In the genomic region with DNA sequence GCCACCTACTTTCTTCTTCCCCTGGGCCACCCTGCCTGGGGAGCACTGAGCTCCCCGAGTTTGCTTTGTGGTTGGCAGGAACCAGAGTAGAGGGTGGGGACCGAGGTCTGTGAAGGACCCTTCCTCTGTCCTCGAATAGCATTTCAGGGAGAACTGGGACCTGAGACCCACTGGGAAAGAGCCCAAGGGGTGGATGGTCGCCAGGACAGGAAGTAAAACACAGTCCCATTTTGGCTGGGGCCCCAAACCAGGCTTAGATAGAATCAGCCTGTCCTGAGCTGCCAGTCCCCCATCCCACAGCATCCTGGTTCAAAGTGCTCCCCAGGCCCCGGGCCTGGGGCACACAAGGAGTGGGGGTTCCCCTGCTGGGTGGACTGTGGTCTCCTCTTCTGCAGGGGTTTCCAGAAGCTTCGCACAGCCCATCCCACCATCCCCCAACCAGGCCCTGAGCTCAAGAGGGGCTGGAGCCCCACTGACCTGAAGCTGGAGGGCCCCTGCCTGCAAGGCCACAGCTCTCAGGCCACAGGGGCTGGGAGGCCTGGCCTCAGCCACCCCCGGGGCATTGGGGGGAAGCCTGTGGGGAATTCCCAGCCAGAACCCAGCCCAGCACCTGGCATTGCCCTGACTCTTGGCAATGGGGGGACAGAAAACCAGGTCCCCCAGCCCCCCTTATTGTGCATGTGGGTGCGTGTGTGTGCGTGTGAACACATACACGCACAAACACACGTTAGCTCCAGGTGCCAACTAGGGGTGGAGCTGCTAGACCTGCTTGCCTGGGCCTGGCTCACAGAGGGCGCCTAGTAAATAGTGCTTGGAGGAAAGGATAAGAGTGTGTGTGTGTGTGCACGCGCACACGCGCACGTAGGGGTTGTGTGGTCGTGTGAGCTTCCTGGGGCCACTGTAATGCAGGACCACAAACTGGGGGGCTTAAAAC, we compare ENCODE assay signal across 8 cellular contexts. TPM values are rescaled to one million over a fixed set of nuclear protein-coding genes. Genes with fewer than 3 reads are reported as not detected.
DNase-seq lines count a peak whose midpoint lies in the region; ATAC-seq and TF ChIP-seq lines count a peak whose summit lies in the region.

No MANE protein-coding gene starts in this region.

- H3K4me3 ChIP-seq in HUES48 (ENCODE audit: low read depth, low read length) (no peak overlapping the region), iPS-20b (ENCODE audit: low read length) (peak overlapping the region; percentile 63; the same call in 1 of the 2 replicates), brain microvascular endothelial cell (ENCODE audit: low read depth, low read length) (no peak overlapping the region)

- H3K27me3 ChIP-seq in HUES48 (ENCODE audit: control insufficient read depth, insufficient read depth, low read length): no peaks in the 10 kb centered on the region
- no peaks in the 10 kb centered on the region for H3K27me3 ChIP-seq in iPS-20b (ENCODE audit: insufficient read depth, low read length)
- H3K27me3 ChIP-seq in brain microvascular endothelial cell (replicated peaks): no peaks in the 10 kb centered on the region

- H3K36me3 Mint-ChIP-seq in CD14-positive monocyte: peaks cover 1 to 7% of the 10 kb centered on the region in 2 donors
- peaks cover 43% of the 10 kb centered on the region for H3K36me3 Mint-ChIP-seq in activated T-helper 17 cell treated with anti-CD3 and anti-CD28 coated beads, Interleukin-2, amount 50 U/mL, for 72 hours (ENCODE audit: low read depth)

- no peaks in the 10 kb centered on the region for H3K9me3 Mint-ChIP-seq in CD14-positive monocyte
- H3K9me3 Mint-ChIP-seq in activated T-helper 17 cell treated with anti-CD3 and anti-CD28 coated beads, Interleukin-2, amount 50 U/mL, for 72 hours: no peaks in the 10 kb centered on the region
- H3K9me3 Mint-ChIP-seq in stimulated activated naive CD8-positive, alpha-beta T cell treated with anti-CD3 and anti-CD28 coated beads, Interleukin-15, amount 100 ng/mL, for 72 hours: no peaks in the 10 kb centered on the region

- intact Hi-C loops in CD14-positive monocyte (cut with micrococcal nuclease): loop anchor here in 1 of 2 donors (2.0 kb wide), 2 partner anchors 17 to 43 kb away; no protein-coding TSS in a partner anchor

- H3K9ac ChIP-seq in HUES48 (ENCODE audit: low read depth, low read length) (no peak overlapping the region), iPS-20b (ENCODE audit: low read depth, low read length) (peak overlapping the region; percentile 56; the same call in 1 of the 2 replicates)

- no peaks in the 10 kb centered on the region for H3K9me3 ChIP-seq in HUES48 (ENCODE audit: control insufficient read depth, insufficient read depth, low read length)
- H3K9me3 ChIP-seq in iPS-20b (ENCODE audit: insufficient read depth, low read depth, low read length): no peaks in the 10 kb centered on the region

- DNase-seq in CD14-positive monocyte (ENCODE audit: low spot score) (no peak), brain microvascular endothelial cell (no peak)
- peak; percentile 53 to 59 for DNase-seq in stimulated activated naive CD8-positive, alpha-beta T cell treated with anti-CD3 and anti-CD28 coated beads, Interleukin-15, amount 100 ng/mL, for 72 hours

- peaks cover 6% of the 10 kb centered on the region; the same call in 1 of the 2 replicates for H3K36me3 ChIP-seq in HUES48 (ENCODE audit: control insufficient read depth, insufficient read depth, low read length)
- H3K36me3 ChIP-seq in iPS-20b (ENCODE audit: insufficient read depth, low read depth, low read length): peaks cover 8% of the 10 kb centered on the region
- H3K36me3 ChIP-seq in brain microvascular endothelial cell (replicated peaks): no peaks in the 10 kb centered on the region

- in situ Hi-C loops in brain microvascular endothelial cell (cut with HindIII; ENCODE audit: low pct_ligation_motif_present, low sequenced_read_pairs): no loop called here

- no peak for TF ChIP-seq CTCF in CD14-positive monocyte (IDR thresholded peaks at IDR 0.05)
- no peak for TF ChIP-seq CTCF in brain microvascular endothelial cell (IDR thresholded peaks at IDR 0.05; ENCODE audit: low read depth, low read length, missing control alignments)

- peak; percentile 37 for ATAC-seq in activated T-helper 17 cell treated with anti-CD3 and anti-CD28 coated beads, Interleukin-2, amount 50 U/mL, for 72 hours (replicated peaks)
- peak; percentile 21 for ATAC-seq in stimulated activated naive CD8-positive, alpha-beta T cell treated with anti-CD3 and anti-CD28 coated beads, Interleukin-15, amount 100 ng/mL, for 72 hours
- no peak for ATAC-seq in GM21515 (IDR thresholded peaks at IDR 0.05; ENCODE audit: unreplicated experiment)
- no peak for ATAC-seq in GM18870 (IDR thresholded peaks at IDR 0.05; ENCODE audit: unreplicated experiment)

- H3K4me1 ChIP-seq in HUES48 (ENCODE audit: control insufficient read depth, insufficient read depth, low read length) (0 out of 2 replicates have a peak, but pooled peaks cover 4% of the 10 kb centered on the region), iPS-20b (ENCODE audit: insufficient read depth, low read length) (no peaks in the 10 kb centered on the region)

- peak overlapping the region; percentile 51 to 63 for H3K4me3 Mint-ChIP-seq in CD14-positive monocyte
- peak overlapping the region; percentile 79 for H3K4me3 Mint-ChIP-seq in activated T-helper 17 cell treated with anti-CD3 and anti-CD28 coated beads, Interleukin-2, amount 50 U/mL, for 72 hours
- H3K4me3 Mint-ChIP-seq in stimulated activated naive CD8-positive, alpha-beta T cell treated with anti-CD3 and anti-CD28 coated beads, Interleukin-15, amount 100 ng/mL, for 72 hours: peak overlapping the region; percentile 84 to 87

- peak overlapping the region; percentile 50 to 94 (median 88) for H3K27ac Mint-ChIP-seq in CD14-positive monocyte
- peak overlapping the region; percentile 83 for H3K27ac Mint-ChIP-seq in activated T-helper 17 cell treated with anti-CD3 and anti-CD28 coated beads, Interleukin-2, amount 50 U/mL, for 72 hours
- peak overlapping the region; percentile 88 to 99 for H3K27ac Mint-ChIP-seq in stimulated activated naive CD8-positive, alpha-beta T cell treated with anti-CD3 and anti-CD28 coated beads, Interleukin-15, amount 100 ng/mL, for 72 hours

- H3K27ac ChIP-seq in HUES48 (ENCODE audit: low read depth, low read length) (peak overlapping the region; percentile 46), iPS-20b (ENCODE audit: low read length) (no peak overlapping the region), brain microvascular endothelial cell (no peak overlapping the region)

- H3K27me3 Mint-ChIP-seq in CD14-positive monocyte (ENCODE audit: low read depth in 3 of 3): peaks cover 0 to 3% (median 2%) of the 10 kb centered on the region in 3 donors
- no peaks in the 10 kb centered on the region for H3K27me3 Mint-ChIP-seq in activated T-helper 17 cell treated with anti-CD3 and anti-CD28 coated beads, Interleukin-2, amount 50 U/mL, for 72 hours
- no peaks in the 10 kb centered on the region for H3K27me3 Mint-ChIP-seq in stimulated activated naive CD8-positive, alpha-beta T cell treated with anti-CD3 and anti-CD28 coated beads, Interleukin-15, amount 100 ng/mL, for 72 hours

- peaks cover 41% of the 10 kb centered on the region for H3K4me1 Mint-ChIP-seq in CD14-positive monocyte
- no peaks in the 10 kb centered on the region for H3K4me1 Mint-ChIP-seq in activated T-helper 17 cell treated with anti-CD3 and anti-CD28 coated beads, Interleukin-2, amount 50 U/mL, for 72 hours
- H3K4me1 Mint-ChIP-seq in stimulated activated naive CD8-positive, alpha-beta T cell treated with anti-CD3 and anti-CD28 coated beads, Interleukin-15, amount 100 ng/mL, for 72 hours: peaks cover 90% of the 10 kb centered on the region

RNA-seq across cellular contexts. Expression of a gene that starts 1.0 kb away (rescaled TPM):
- polyA plus RNA-seq in CD14-positive monocyte: 10 to 100 TPM; 16.9 to 21.8 TPM
- 100 to 1,000 TPM; 280 to 525 TPM for total RNA-seq in activated T-helper 17 cell treated with anti-CD3 and anti-CD28 coated beads, Interleukin-2, amount 50 U/mL, for 72 hours

RNA-seq across cellular contexts. Expression of a gene that starts 36.5 kb away (rescaled TPM):
- 1 to 10 TPM; 2.8 to 3.3 TPM for polyA plus RNA-seq in CD14-positive monocyte
- 10 to 100 TPM; 44.2 to 56.0 TPM for total RNA-seq in activated T-helper 17 cell treated with anti-CD3 and anti-CD28 coated beads, Interleukin-2, amount 50 U/mL, for 72 hours

RNA-seq across cellular contexts. Expression of a gene that starts 44.1 kb away (rescaled TPM):
- 10 to 100 TPM; 60.5 to 96.3 TPM for polyA plus RNA-seq in CD14-positive monocyte
- 100 to 1,000 TPM; 271 to 387 TPM for total RNA-seq in activated T-helper 17 cell treated with anti-CD3 and anti-CD28 coated beads, Interleukin-2, amount 50 U/mL, for 72 hours

RNA-seq across cellular contexts. Expression of a gene that starts 44.7 kb away (rescaled TPM):
- polyA plus RNA-seq in CD14-positive monocyte: under 1 TPM; 0.41 to 0.80 TPM
- 100 to 1,000 TPM in 1 of 2 donors, 10 to 100 TPM in 1; 13.9 to 143 TPM for total RNA-seq in activated T-helper 17 cell treated with anti-CD3 and anti-CD28 coated beads, Interleukin-2, amount 50 U/mL, for 72 hours

Comparison
In these comparisons a context has a peak if more than half of its experiments do, and no peak if none do; other contexts are left out.
1. DNase-seq: peak in stimulated activated naive CD8-positive, alpha-beta T cell treated with anti-CD3 and anti-CD28 coated beads, Interleukin-15, amount 100 ng/mL, for 72 hours (2 of 2); none in CD14-positive monocyte (single experiment) and brain microvascular endothelial cell (single experiment).
2. ATAC-seq: peak in activated T-helper 17 cell treated with anti-CD3 and anti-CD28 coated beads, Interleukin-2, amount 50 U/mL, for 72 hours (single experiment) and stimulated activated naive CD8-positive, alpha-beta T cell treated with anti-CD3 and anti-CD28 coated beads, Interleukin-15, amount 100 ng/mL, for 72 hours (single experiment); none in GM21515 (single experiment) and GM18870 (single experiment).
3. Peak in every context shown above with its lines, with median percentiles within 50 percentile points of each other: H3K27ac Mint-ChIP-seq and H3K4me3 Mint-ChIP-seq.